Comparison of ENCODE assay signal across 8 cellular contexts in the genomic region with DNA sequence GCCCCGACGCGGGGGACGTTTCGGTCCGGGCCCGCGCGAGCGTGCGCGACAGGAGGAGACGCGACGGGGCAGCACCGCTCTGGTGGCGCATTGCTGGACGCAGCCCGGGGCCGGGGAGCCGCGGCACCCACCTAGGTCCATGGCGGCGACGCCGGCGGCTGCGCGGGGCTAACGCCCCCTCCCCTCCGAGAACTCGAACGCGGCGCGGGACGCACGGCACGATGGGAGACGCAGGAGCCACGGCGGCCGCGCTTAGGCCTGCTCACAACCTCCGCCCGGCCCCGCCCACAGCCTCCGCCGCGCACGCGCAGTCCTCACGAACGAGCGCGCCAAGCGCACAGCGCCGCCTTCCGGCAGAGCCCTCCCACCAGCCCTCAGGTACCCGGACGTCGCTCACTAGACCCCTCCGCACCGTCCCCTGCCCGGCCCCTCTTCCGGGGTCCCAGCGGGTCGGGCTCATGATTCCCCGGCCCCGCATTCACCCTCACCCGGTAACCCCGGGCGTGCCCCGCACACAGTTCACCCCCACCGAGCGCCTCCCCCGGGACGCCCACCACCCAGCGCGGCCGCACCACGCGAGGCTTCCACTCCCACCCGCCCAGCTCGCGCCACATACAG. TPM values are rescaled to one million over a fixed set of nuclear protein-coding genes. Genes with fewer than 3 reads are reported as not detected.
DNase-seq lines count a peak whose midpoint lies in the region; ATAC-seq and TF ChIP-seq lines count a peak whose summit lies in the region.

A gene (minus strand): TSS at position 263 of the 618 bp plus-strand sequence. CDS start 122 bp downstream, at position 141.

- TF ChIP-seq CTCF in GM12872 (IDR thresholded peaks at IDR 0.05; ENCODE audit: insufficient read depth, low read depth, low read length) (peak; percentile 98), HFFc6 (IDR thresholded peaks at IDR 0.05) (peak; percentile 98), tibial nerve (IDR thresholded peaks at IDR 0.05) (peak; percentile 98 to 99 (median 98))

- peak; percentile 91 for ATAC-seq in activated naive CD8-positive, alpha-beta T cell treated with anti-CD3 and anti-CD28 coated beads, Interleukin-2, amount 50 U/mL, for 24 hours

- peak within 1 kb of the TSS; percentile 95 for H4K12ac ChIP-seq in trophoblast cell (ENCODE audit: low read depth, low read length)

- peak within 1 kb of the TSS; percentile 29 for H2BK5ac ChIP-seq in trophoblast cell (ENCODE audit: low read depth, low read length, poor library complexity)

- H3K9ac ChIP-seq in trophoblast cell (ENCODE audit: low read length) = peak within 1 kb of the TSS; percentile 81

- H3K36me3 Mint-ChIP-seq in HFFc6 (ENCODE audit: low read depth) = peaks cover 37% of the 10 kb centered on the region
- peaks cover 49% of the 10 kb centered on the region for H3K36me3 Mint-ChIP-seq in activated naive CD8-positive, alpha-beta T cell treated with anti-CD3 and anti-CD28 coated beads, Interleukin-2, amount 50 U/mL, for 24 hours (ENCODE audit: low read depth)

- H3K4me3 Mint-ChIP-seq in HFFc6 = peak within 1 kb of the TSS; percentile 91
- H3K4me3 Mint-ChIP-seq in activated naive CD8-positive, alpha-beta T cell treated with anti-CD3 and anti-CD28 coated beads, Interleukin-2, amount 50 U/mL, for 24 hours = peak within 1 kb of the TSS; percentile 99

- H3K4me3 ChIP-seq in trophoblast cell (ENCODE audit: low read depth, low read length) (peak within 1 kb of the TSS; percentile 97), tibial nerve (peak within 1 kb of the TSS; percentile 72 to 93 (median 87))

- TF ChIP-seq POLR2A in tibial nerve (IDR thresholded peaks at IDR 0.05) = peak; percentile 64 to 78

- H3K4me2 ChIP-seq in trophoblast cell (ENCODE audit: low read length) = peak within 1 kb of the TSS; percentile 76

- H3K23ac ChIP-seq in trophoblast cell (ENCODE audit: low read length) = no peak within 1 kb of the TSS

- H3K4me1 Mint-ChIP-seq in HFFc6 (ENCODE audit: low read depth) = peaks cover 23% of the 10 kb centered on the region
- peaks cover 35% of the 10 kb centered on the region for H3K4me1 Mint-ChIP-seq in activated naive CD8-positive, alpha-beta T cell treated with anti-CD3 and anti-CD28 coated beads, Interleukin-2, amount 50 U/mL, for 24 hours

- peaks cover 14% of the 10 kb centered on the region for H3K9me3 Mint-ChIP-seq in HFFc6
- H3K9me3 Mint-ChIP-seq in activated naive CD8-positive, alpha-beta T cell treated with anti-CD3 and anti-CD28 coated beads, Interleukin-2, amount 50 U/mL, for 24 hours = peaks cover 5% of the 10 kb centered on the region

- peak within 1 kb of the TSS; percentile 84 for H3K18ac ChIP-seq in trophoblast cell (ENCODE audit: low read length)

- peak within 1 kb of the TSS; percentile 89 for H4K91ac ChIP-seq in trophoblast cell (ENCODE audit: low read depth, low read length)

- peaks cover 9 to 11% of the 10 kb centered on the region in 2 experiments for H3K4me1 ChIP-seq in trophoblast cell (ENCODE audit: control insufficient read depth in 1 of 2, insufficient read depth in 2 of 2, low read length in 2 of 2)
- H3K4me1 ChIP-seq in tibial nerve = peaks cover 0 to 26% (median 14%) of the 10 kb centered on the region in 4 donors

- peak within 1 kb of the TSS; percentile 66 for H3K4ac ChIP-seq in trophoblast cell (ENCODE audit: low read depth, low read length)

- H4K8ac ChIP-seq in trophoblast cell (ENCODE audit: low read depth, low read length) = peak within 1 kb of the TSS; percentile 97

- peak within 1 kb of the TSS; percentile 85 for H2AFZ ChIP-seq in trophoblast cell (ENCODE audit: insufficient read depth, low read length, poor library complexity)

- peak within 1 kb of the TSS; percentile 40 for H2BK120ac ChIP-seq in trophoblast cell (ENCODE audit: insufficient read depth, low read length, poor library complexity)

- peak within 1 kb of the TSS; percentile 80 for H2AK5ac ChIP-seq in trophoblast cell (ENCODE audit: low read length)

- H3K9me3 ChIP-seq in trophoblast cell (ENCODE audit: insufficient read depth, low read depth, low read length) = peaks cover 6% of the 10 kb centered on the region
- H3K9me3 ChIP-seq in tibial nerve = no peaks in the 10 kb centered on the region

- intact Hi-C loops in cardiac septum (cut with DNase I) = no loop called here

- H3K27ac Mint-ChIP-seq in HFFc6 = peak within 1 kb of the TSS; percentile 86
- peak within 1 kb of the TSS; percentile 98 for H3K27ac Mint-ChIP-seq in activated naive CD8-positive, alpha-beta T cell treated with anti-CD3 and anti-CD28 coated beads, Interleukin-2, amount 50 U/mL, for 24 hours

- H3K27me3 ChIP-seq in trophoblast cell (ENCODE audit: insufficient read depth, low read length) (no peaks in the 10 kb centered on the region), tibial nerve (no peaks in the 10 kb centered on the region)

- peaks cover 14% of the 10 kb centered on the region for H3K79me2 ChIP-seq in trophoblast cell (ENCODE audit: control insufficient read depth, insufficient read depth, low read length, poor library complexity)

- peak within 1 kb of the TSS; percentile 33 for H2BK12ac ChIP-seq in trophoblast cell (ENCODE audit: low read length)

- DNase-seq in HFFc6 (peak; percentile 72), NAMALWA (ENCODE audit: low spot score) (peak; percentile 82), SW480 (ENCODE audit: low spot score) (peak; percentile 78), cardiac septum (ENCODE audit: low spot score) (peak; percentile 98), trophoblast cell (peak; percentile 82 to 95), tibial nerve (ENCODE audit: low spot score in 2 of 2) (peak; percentile 85 to 93)
- peak; percentile 99 for DNase-seq in activated naive CD8-positive, alpha-beta T cell treated with anti-CD3 and anti-CD28 coated beads, Interleukin-2, amount 50 U/mL, for 24 hours

- peak in 1 of 2 donors; percentile 90 for TF ChIP-seq EP300 in tibial nerve (IDR thresholded peaks at IDR 0.05)

- H3K79me1 ChIP-seq in trophoblast cell (ENCODE audit: low read length) = peaks cover 11% of the 10 kb centered on the region

- H3K14ac ChIP-seq in trophoblast cell (ENCODE audit: low read length) = peak within 1 kb of the TSS; percentile 89

- H3K27ac ChIP-seq in trophoblast cell (ENCODE audit: low read depth, low read length) (no peak within 1 kb of the TSS), tibial nerve (peak within 1 kb of the TSS; percentile 83 to 92 (median 88))

- WGBS in trophoblast cell (ENCODE audit: extremely low coverage, insufficient coverage, insufficient read length) = no CpG with 5 or more reads among the region's 87 CpGs
- 0 to 2% methylated on average over 51 to 62 of the region's 87 CpGs for WGBS in tibial nerve, 2 donors

- H3K27me3 Mint-ChIP-seq in HFFc6 (ENCODE audit: insufficient read depth) = peaks cover 9% of the 10 kb centered on the region
- no peaks in the 10 kb centered on the region for H3K27me3 Mint-ChIP-seq in activated naive CD8-positive, alpha-beta T cell treated with anti-CD3 and anti-CD28 coated beads, Interleukin-2, amount 50 U/mL, for 24 hours

- H3K36me3 ChIP-seq in trophoblast cell (ENCODE audit: control insufficient read depth in 1 of 2, insufficient read depth in 2 of 2, low read length in 2 of 2) = peaks cover 17 to 19% of the 10 kb centered on the region in 2 experiments
- H3K36me3 ChIP-seq in tibial nerve = peaks cover 0 to 26% (median 6%) of the 10 kb centered on the region in 3 donors

RNA-seq across cellular contexts. Expression of the gene that starts here (rescaled TPM):
- 10 to 100 TPM; 21.0 to 27.7 (median 21.7) TPM for total RNA-seq in HFFc6 (2021; fragmentation: NEBNext Ultra II Directional; extraction: Animal tissue kit (Norgen Biotek cat#: 25700))
- total RNA-seq in cardiac septum = 10.9 TPM
- polyA plus RNA-seq in trophoblast cell (2013) = 16.2 and 17.2 TPM in 2 replicates
- 10 to 100 TPM in 3 of 4 donors, 1 to 10 TPM in 1; 9.9 to 29.0 (median 15.9) TPM for total RNA-seq in tibial nerve
